26 cellular contexts compared by ENCODE assay signal in the genomic region with DNA sequence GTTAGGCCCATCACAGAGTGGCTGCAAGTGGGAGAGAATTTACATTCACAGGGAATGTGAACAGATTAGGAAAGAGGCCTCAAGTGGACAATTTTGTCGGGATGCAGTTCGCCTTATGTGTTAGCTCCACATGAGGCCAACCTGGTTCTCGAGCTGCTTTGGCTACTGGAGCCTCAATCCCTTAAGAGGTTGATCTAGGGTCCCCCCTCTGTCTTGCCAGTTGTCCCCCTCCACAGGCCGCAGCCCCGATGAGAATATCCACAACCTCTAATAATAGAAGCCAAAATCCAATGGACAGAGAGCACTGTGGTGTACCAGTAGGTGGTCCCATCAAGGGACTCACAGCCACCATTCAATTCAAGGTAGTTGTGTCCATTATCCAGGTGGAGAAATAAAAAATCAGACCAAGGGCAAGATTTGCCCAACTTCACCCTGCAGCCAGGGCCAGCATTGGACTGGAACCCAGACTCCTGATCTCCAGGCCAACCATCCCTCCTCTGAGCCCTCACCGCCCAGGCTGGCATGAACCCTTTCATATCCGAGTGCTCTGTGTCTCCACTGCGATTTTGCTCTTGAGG. TPM values are rescaled to one million over a fixed set of nuclear protein-coding genes. Genes with fewer than 3 reads are reported as not detected.
"Had no signal": no experiment of that assay in that cellular context is flagged by ENCODE, and none has a peak within 500 bp of the region (broad histone marks: within the 10 kb centered on the region; RNA-seq: fewer than 3 reads in every experiment).

No MANE protein-coding gene starts in this region.

- H3K27me3 ChIP-seq: ascending aorta, body of pancreas had no signal

- ATAC-seq: activated CD8-positive, alpha-beta memory T cell treated with anti-CD3 and anti-CD28 coated beads, Interleukin-2, amount 10 ng/mL, durations not matched to agents 7 days and 5 days; activated naive CD4-positive, alpha-beta T cell treated with anti-CD3 and anti-CD28 coated beads, Interleukin-2, amount 50 U/mL, for 72 hours; activated naive CD8-positive, alpha-beta T cell treated with anti-CD3 and anti-CD28 coated beads, Interleukin-2, amount 50 U/mL, for 24 hours; body of pancreas; T-helper 17 cell had no signal

- H3K4me3 ChIP-seq: ascending aorta, body of pancreas, K562, PC-9 had no signal

- H3K27ac ChIP-seq: ascending aorta, PC-9 had no signal

- H3K9me3 ChIP-seq: ascending aorta, body of pancreas had no signal

- H3K36me3 ChIP-seq: ascending aorta had no signal

- DNase-seq: activated B cell treated with CpG ODN at 0.5 μM for 24 hours; activated CD4-positive, alpha-beta T cell treated with anti-CD3 and anti-CD28 coated beads for 1 hour; activated CD4-positive, alpha-beta T cell treated with anti-CD3 and anti-CD28 coated beads, Interleukin-2, amount 10 ng/mL, durations not matched to agents 24 days and 14 days; activated CD4-positive, alpha-beta T cell treated with anti-CD3 and anti-CD28 coated beads, Interleukin-2, amount 50 U/mL, for 48 hours; activated CD8-positive, alpha-beta memory T cell treated with anti-CD3 and anti-CD28 coated beads, Interleukin-2, amount 10 ng/mL, durations not matched to agents 7 days and 5 days; activated effector memory CD4-positive, alpha-beta T cell treated with anti-CD3 and anti-CD28 coated beads, Interleukin-2, amount 50 U/mL, for 16 hours; activated naive CD4-positive, alpha-beta T cell treated with Interleukin-2 at 50 U/mL for 16 hours; activated naive CD8-positive, alpha-beta T cell treated with anti-CD3 and anti-CD28 coated beads, Interleukin-2, amount 50 U/mL, for 24 hours; activated T-cell treated with anti-CD3 and anti-CD28 coated beads, Interleukin-2, amount 50 U/mL, for 24 hours; amniotic stem cell; body of pancreas; Karpas-422; MM.1S; NCI-H1105; NCI-H1436; NCI-H1694 treated with DMSO at 0.1 percent for 48 hours; NCI-H2029 treated with DMSO at 0.1 percent for 48 hours; NCI-H510A treated with DMSO at 0.1 percent for 48 hours; NCI-H69; PC-9; SIG-M5; T-helper 17 cell; T-helper 9 cell had no signal

RNA-seq across cellular contexts. Expression of a gene that starts 1.7 kb away (rescaled TPM):
- total RNA-seq: PC-9, T-helper 17 cell had no signal
